21 cellular contexts compared by ENCODE assay signal in genomic region chr15:91528811-91529210, GRCh38.
DNase-seq lines count a peak whose midpoint lies in the region; ATAC-seq, FAIRE-seq and TF ChIP-seq lines count a peak whose summit lies in the region.
"Had no signal": no experiment of that assay in that cellular context is flagged by ENCODE, and none has a peak within 500 bp of the region (broad histone marks: within the 10 kb centered on the region; RNA-seq: fewer than 3 reads in every experiment).

No MANE protein-coding gene starts in this region.

- no peak overlapping the region for H2AFZ ChIP-seq in astrocyte (ENCODE audit: low read depth, low read length)
- H2AFZ ChIP-seq: GM23338 had no signal

- H3K4me1 Mint-ChIP-seq in astrocyte (ENCODE audit: low read depth, unreplicated experiment) (no peaks in the 10 kb centered on the region), CD14-positive monocyte (peaks cover 3% of the 10 kb centered on the region)
- H3K4me1 Mint-ChIP-seq in activated T-helper 17 cell treated with anti-CD3 and anti-CD28 coated beads, Interleukin-2, amount 50 U/mL, for 72 hours, result peaks cover 12% of the 10 kb centered on the region
- peaks cover 23% of the 10 kb centered on the region for H3K4me1 Mint-ChIP-seq in activated T-cell treated with anti-CD3 and anti-CD28 coated beads, Interleukin-2, amount 50 U/mL, for 4 hours (ENCODE audit: low read depth)
- H3K4me1 Mint-ChIP-seq: GM23338 had no signal

- H3K4me3 ChIP-seq in astrocyte (ENCODE audit: insufficient read depth, low read depth, low read length), result no peak overlapping the region
- no peak overlapping the region for H3K4me3 ChIP-seq in left lung
- H3K4me3 ChIP-seq: GM12878, GM23338 had no signal

- ATAC-seq in left lung, result peak; percentile 82
- no peak for ATAC-seq in activated T-helper 17 cell treated with anti-CD3 and anti-CD28 coated beads, Interleukin-2, amount 50 U/mL, for 72 hours (replicated peaks)
- ATAC-seq in activated T-cell treated with anti-CD3 and anti-CD28 coated beads, Interleukin-2, amount 50 U/mL, for 4 hours, result no peak
- ATAC-seq: GM12878, GM23338 had no signal

- TF ChIP-seq CTCF in astrocyte (IDR thresholded peaks at IDR 0.05; ENCODE audit: insufficient read depth, low read depth, low read length), result no peak
- no peak for TF ChIP-seq CTCF in left lung (IDR thresholded peaks at IDR 0.05)
- TF ChIP-seq CTCF in CD14-positive monocyte (IDR thresholded peaks at IDR 0.05), result no peak

- H3K9ac ChIP-seq in astrocyte (ENCODE audit: low read length), result no peak overlapping the region
- H3K9ac ChIP-seq: SK-N-SH had no signal

- no peaks in the 10 kb centered on the region for H3K79me2 ChIP-seq in astrocyte (ENCODE audit: insufficient read depth, low read length)

- DNase-seq in DMS 273 treated with DMSO at 0.1 percent for 48 hours (lab: John Stamatoyannopoulos, UW) (peak; percentile 3), astrocyte (ENCODE audit: low read depth) (peak; percentile 20), left lung (no peak), CD14-positive monocyte (ENCODE audit: low spot score) (no peak)
- DNase-seq in activated T-cell treated with anti-CD3 and anti-CD28 coated beads, Interleukin-2, amount 50 U/mL, for 4 hours, result no peak
- DNase-seq: ACHN, HCEC 1CT, MM.1S, NCI-H1105 treated with DMSO at 0.1 percent for 48 hours, NCI-H187, NCI-H2107, NCI-H345, NCI-H748 treated with DMSO at 0.1 percent for 48 hours, OCI-M1, SHP77 treated with DMSO at 0.1 percent for 48 hours, SK-N-SH had no signal

- no peak overlapping the region for H3K4me3 Mint-ChIP-seq in astrocyte (ENCODE audit: unreplicated experiment)
- no peak overlapping the region for H3K4me3 Mint-ChIP-seq in activated T-helper 17 cell treated with anti-CD3 and anti-CD28 coated beads, Interleukin-2, amount 50 U/mL, for 72 hours
- no peak overlapping the region for H3K4me3 Mint-ChIP-seq in activated T-cell treated with anti-CD3 and anti-CD28 coated beads, Interleukin-2, amount 50 U/mL, for 4 hours
- H3K4me3 Mint-ChIP-seq in CD14-positive monocyte, result no peak overlapping the region
- H3K4me3 Mint-ChIP-seq: GM23338 had no signal

- H3K36me3 ChIP-seq in KOPT-K1 (ENCODE audit: insufficient read depth, low read length), result no peaks in the 10 kb centered on the region
- H3K36me3 ChIP-seq in astrocyte (ENCODE audit: insufficient read depth, low read length), result no peaks in the 10 kb centered on the region
- no peaks in the 10 kb centered on the region for H3K36me3 ChIP-seq in left lung

- H3K27me3 ChIP-seq in astrocyte (ENCODE audit: insufficient read depth, low read length), result no peaks in the 10 kb centered on the region
- H3K27me3 ChIP-seq in left lung, result peaks cover 0 to 5% of the 10 kb centered on the region in 2 donors

- H3K36me3 Mint-ChIP-seq in astrocyte (ENCODE audit: low read depth, unreplicated experiment) (no peaks in the 10 kb centered on the region), CD14-positive monocyte (no peaks in the 10 kb centered on the region)
- no peaks in the 10 kb centered on the region for H3K36me3 Mint-ChIP-seq in activated T-helper 17 cell treated with anti-CD3 and anti-CD28 coated beads, Interleukin-2, amount 50 U/mL, for 72 hours (ENCODE audit: low read depth)
- no peaks in the 10 kb centered on the region for H3K36me3 Mint-ChIP-seq in activated T-cell treated with anti-CD3 and anti-CD28 coated beads, Interleukin-2, amount 50 U/mL, for 4 hours (ENCODE audit: insufficient read depth)

- intact Hi-C loops in left lung (cut with DNase I) (no loop called here), CD14-positive monocyte (cut with micrococcal nuclease) (no loop called here)

- no peak for FAIRE-seq in astrocyte (lab: Jason Lieb, UNC)
- FAIRE-seq: GM12878, GM19239 had no signal

- H4K20me1 ChIP-seq in astrocyte (ENCODE audit: insufficient read depth, low read length), result no peaks in the 10 kb centered on the region

- no peak overlapping the region for H3K27ac Mint-ChIP-seq in astrocyte (ENCODE audit: unreplicated experiment)
- no peak overlapping the region for H3K27ac Mint-ChIP-seq in activated T-helper 17 cell treated with anti-CD3 and anti-CD28 coated beads, Interleukin-2, amount 50 U/mL, for 72 hours
- no peak overlapping the region for H3K27ac Mint-ChIP-seq in CD14-positive monocyte
- H3K27ac Mint-ChIP-seq: GM23338 had no signal

- no peaks in the 10 kb centered on the region for H3K9me3 ChIP-seq in KOPT-K1 (ENCODE audit: insufficient read depth, low read length, poor library complexity, severe bottlenecking)
- no peaks in the 10 kb centered on the region for H3K9me3 ChIP-seq in astrocyte (ENCODE audit: insufficient read depth, low read depth, low read length)
- H3K9me3 ChIP-seq in left lung, result no peaks in the 10 kb centered on the region
- H3K9me3 ChIP-seq: SK-N-SH had no signal

- peak overlapping the region; percentile 97 for H3K27ac ChIP-seq in KOPT-K1 (ENCODE audit: low read depth, low read length, poor library complexity, severe bottlenecking)
- H3K27ac ChIP-seq in astrocyte (ENCODE audit: low read depth, low read length), result no peak overlapping the region
- no peak overlapping the region for H3K27ac ChIP-seq in left lung

- H3K4me1 ChIP-seq in astrocyte (ENCODE audit: insufficient read depth, low read length), result no peaks in the 10 kb centered on the region
- H3K4me1 ChIP-seq in left lung, result no peaks in the 10 kb centered on the region

- H3K9me3 Mint-ChIP-seq in astrocyte (ENCODE audit: unreplicated experiment), result peaks cover 2% of the 10 kb centered on the region
- H3K9me3 Mint-ChIP-seq in activated T-helper 17 cell treated with anti-CD3 and anti-CD28 coated beads, Interleukin-2, amount 50 U/mL, for 72 hours, result no peaks in the 10 kb centered on the region
- H3K9me3 Mint-ChIP-seq in activated T-cell treated with anti-CD3 and anti-CD28 coated beads, Interleukin-2, amount 50 U/mL, for 4 hours, result no peaks in the 10 kb centered on the region
- H3K9me3 Mint-ChIP-seq in CD14-positive monocyte, result peaks cover 0 to 4% (median 0%) of the 10 kb centered on the region in 7 donors

- H3K27me3 Mint-ChIP-seq in astrocyte (ENCODE audit: low read depth, unreplicated experiment), result no peaks in the 10 kb centered on the region
- H3K27me3 Mint-ChIP-seq in activated T-helper 17 cell treated with anti-CD3 and anti-CD28 coated beads, Interleukin-2, amount 50 U/mL, for 72 hours, result peaks cover 10% of the 10 kb centered on the region
- H3K27me3 Mint-ChIP-seq in activated T-cell treated with anti-CD3 and anti-CD28 coated beads, Interleukin-2, amount 50 U/mL, for 4 hours (ENCODE audit: low read depth), result peaks cover 6% of the 10 kb centered on the region
- H3K27me3 Mint-ChIP-seq in CD14-positive monocyte (ENCODE audit: low read depth in 3 of 3), result peaks cover 1 to 2% (median 2%) of the 10 kb centered on the region in 3 donors

- no peak overlapping the region for H3K4me2 ChIP-seq in astrocyte (ENCODE audit: low read length)
- H3K4me2 ChIP-seq: GM23338, SK-N-SH had no signal

Comparison
In these comparisons a context has a peak if more than half of its experiments do, and no peak if none do; other contexts are left out.
1. DNase-seq: peak in DMS 273 treated with DMSO at 0.1 percent for 48 hours (single experiment) and astrocyte (single experiment); none in left lung (0 of 2), activated T-cell treated with anti-CD3 and anti-CD28 coated beads, Interleukin-2, amount 50 U/mL, for 4 hours (single experiment) and CD14-positive monocyte (single experiment).